In genomic region chr3:48609088-48610005, GRCh38 we compare ENCODE assay signal across 8 cellular contexts. TPM values are rescaled to one million over a fixed set of nuclear protein-coding genes. Genes with fewer than 3 reads are reported as not detected.
DNase-seq lines count a peak whose midpoint lies in the region; ATAC-seq and TF ChIP-seq lines count a peak whose summit lies in the region.

Gene UQCRC1 (minus strand): TSS chr3:48609646. CDS start chr3:48609620, 26 bp downstream.

- H3K4me3 ChIP-seq in BJ (ENCODE audit: low read depth, low read length), result peak within 1 kb of the TSS; percentile 90

- no peaks in the 10 kb centered on the region for H3K27me3 ChIP-seq in BJ (ENCODE audit: control insufficient read depth, insufficient read depth, low read length)

- TF ChIP-seq POLR2A in GM19193 (IDR thresholded peaks at IDR 0.05; ENCODE audit: extremely low read depth, insufficient read depth, insufficient read length), result peak; percentile 97

- POLR2A ChIA-PET in BJ (lab: Charles Lee), result no interaction called here

- TF ChIP-seq CTCF in BJ (IDR thresholded peaks at IDR 0.05; ENCODE audit: insufficient read depth, low read depth, low read length), result peak; percentile 78

- H3K27ac ChIP-seq in cingulate gyrus (ENCODE audit: low read depth, low read length), result peak within 1 kb of the TSS; percentile 88

- DNase-seq in BJ (ENCODE audit: low read depth), result peak; percentile 53
- DNase-seq in NCI-H524 (lab: John Stamatoyannopoulos, UW), result peak; percentile 67 to 89
- DNase-seq in activated CD4-positive, alpha-beta T cell treated with anti-CD3 and anti-CD28 coated beads for 4 hours, result peak; percentile 88 to 90
- DNase-seq in kidney tubule cell (ENCODE audit: low spot score), result peak; percentile 94
- DNase-seq in stimulated activated CD4-positive, alpha-beta T cell treated with anti-CD3 and anti-CD28 coated beads, Interleukin-1b, Interleukin-23, amount 100 ng/mL, for 24 hours (ENCODE audit: low read depth in 4 of 4, low spot score in 1 of 4), result peak; percentile 78 to 87 (median 84)

- peak; percentile 88 for ATAC-seq in HG03439 (IDR thresholded peaks at IDR 0.05; ENCODE audit: unreplicated experiment)

- peaks cover 12% of the 10 kb centered on the region for H3K36me3 ChIP-seq in BJ (ENCODE audit: control insufficient read depth, insufficient read depth, low read length)

- CTCF ChIA-PET in BJ (lab: Yijun Ruan, JAX), result interaction anchor here (0.6 to 5.1 kb wide), 7 partner anchors 11 to 97 kb away, joined by 3 to 29 read pairs (median 3); partner anchors contain the start of gene SLC26A6

RNA-seq across cellular contexts. Expression of gene UQCRC1, which starts in this region (rescaled TPM):
- polyA plus RNA-seq in BJ (2011; rRNA removed), result 426 and 662 TPM in 2 replicates
- polyA minus RNA-seq in BJ (2011; rRNA and poly(A)+ RNA removed), result 589 and 965 TPM in 2 replicates

Comparison
In these comparisons a context has a peak if more than half of its experiments do, and no peak if none do; other contexts are left out.
1. Peak in every context shown above with its lines: DNase-seq, ATAC-seq, H3K4me3 ChIP-seq and H3K27ac ChIP-seq.